Comparison of ENCODE assay signal across 1 cellular context in genomic region chr6:167291623-167292300, GRCh38.
TF ChIP-seq lines count a peak whose summit lies in the region.

No MANE protein-coding gene starts in this region.

TF ChIP-seq in HepG2, 621 proteins besides CTCF, POLR2A, EP300 and RAD21 (continued from another document and continues in another):
- TF ChIP-seq RBM39 (IDR thresholded peaks at IDR 0.05; ENCODE audit: low read depth, low read length, poor library complexity, severe bottlenecking) (no peak), HES4 (CRISPR knock-in tag; IDR thresholded peaks at IDR 0.05; ENCODE audit: borderline replicate concordance) (no peak), KDM4B (CRISPR knock-in tag; IDR thresholded peaks at IDR 0.05) (no peak), MYC (CRISPR knock-in tag; IDR thresholded peaks at IDR 0.05; ENCODE audit: borderline replicate concordance) (peak; percentile 73; the same call in 1 of the 2 replicates), ETV5 (CRISPR knock-in tag; IDR thresholded peaks at IDR 0.05; ENCODE audit: borderline replicate concordance) (no peak), ZNF569 (CRISPR knock-in tag; IDR thresholded peaks at IDR 0.05; ENCODE audit: borderline replicate concordance) (no peak), MBD4 (IDR thresholded peaks at IDR 0.05; ENCODE audit: borderline replicate concordance, low read length) (no peak), SIN3B (IDR thresholded peaks at IDR 0.05; ENCODE audit: low read length) (no peak), SYNCRIP (IDR thresholded peaks at IDR 0.05; ENCODE audit: insufficient read depth, low read depth, low read length) (no peak), ZFP36L1 (CRISPR knock-in tag; IDR thresholded peaks at IDR 0.05) (peak; percentile 65; the same call in 1 of the 2 replicates), HIC2 (CRISPR knock-in tag; IDR thresholded peaks at IDR 0.05; ENCODE audit: low read depth) (no peak), FOXK2 (IDR thresholded peaks at IDR 0.05) (no peak), MLLT10 (CRISPR knock-in tag; IDR thresholded peaks at IDR 0.05) (no peak), BATF2 (CRISPR knock-in tag; IDR thresholded peaks at IDR 0.05) (no peak), ADNP (CRISPR knock-in tag; IDR thresholded peaks at IDR 0.05) (no peak), TFAP4 (IDR thresholded peaks at IDR 0.05; ENCODE audit: borderline replicate concordance, low read depth) (no peak), ISX (CRISPR knock-in tag; conservative IDR thresholded peaks at IDR 0.05) (no peak), ZC3H4 (CRISPR knock-in tag; IDR thresholded peaks at IDR 0.05; ENCODE audit: borderline replicate concordance) (no peak), ZNF414 (CRISPR knock-in tag; IDR thresholded peaks at IDR 0.05) (no peak; the same call in 1 of the 2 replicates), GABPB1 (CRISPR knock-in tag; IDR thresholded peaks at IDR 0.05) (no peak; the same call in 1 of the 2 replicates), ZNF816 (CRISPR knock-in tag; IDR thresholded peaks at IDR 0.05; ENCODE audit: borderline replicate concordance) (no peak), ZHX2 (IDR thresholded peaks at IDR 0.05; ENCODE audit: low read depth) (no peak), ZHX2 (CRISPR knock-in tag; IDR thresholded peaks at IDR 0.05; ENCODE audit: borderline replicate concordance) (no peak), SETDB1 (CRISPR knock-in tag; IDR thresholded peaks at IDR 0.05; ENCODE audit: borderline replicate concordance) (no peak), KIAA2018 (CRISPR knock-in tag; IDR thresholded peaks at IDR 0.05; ENCODE audit: borderline replicate concordance) (no peak), ETV6 (CRISPR knock-in tag; conservative IDR thresholded peaks at IDR 0.05) (no peak; the same call in 1 of the 2 replicates), POLR2G (IDR thresholded peaks at IDR 0.05; ENCODE audit: low read depth, low read length) (peak; percentile 50; the same call in 1 of the 2 replicates), ARID2 (CRISPR knock-in tag; IDR thresholded peaks at IDR 0.05; ENCODE audit: borderline replicate concordance) (0 out of 2 replicates have a peak, but pooled peaks have one; percentile 48), AHDC1 (CRISPR knock-in tag; IDR thresholded peaks at IDR 0.05; ENCODE audit: borderline replicate concordance) (no peak)
